In genomic region chr3:197889204-197889930, GRCh38 we compare ENCODE assay signal across 1 cellular context.
TF ChIP-seq lines count a peak whose summit lies in the region.

No MANE protein-coding gene starts in this region.

TF ChIP-seq in H1, 55 proteins besides CTCF, POLR2A, EP300 and RAD21:
- TF ChIP-seq JUND (IDR thresholded peaks at IDR 0.05; ENCODE audit: low read length) (peak; percentile 77; the same call in 1 of the 2 replicates), RFX5 (IDR thresholded peaks at IDR 0.05; ENCODE audit: borderline replicate concordance, low read depth, low read length) (no peak), SIX5 (IDR thresholded peaks at IDR 0.05; ENCODE audit: low read depth, low read length) (no peak)
